24 cellular contexts compared by ENCODE assay signal in genomic region chr2:71360434-71360975, GRCh38. TPM values are rescaled to one million over a fixed set of nuclear protein-coding genes. Genes with fewer than 3 reads are reported as not detected.
DNase-seq lines count a peak whose midpoint lies in the region; ATAC-seq and TF ChIP-seq lines count a peak whose summit lies in the region.
"Had no signal": no experiment of that assay in that cellular context is flagged by ENCODE, and none has a peak within 500 bp of the region (broad histone marks: within the 10 kb centered on the region; RNA-seq: fewer than 3 reads in every experiment).

No MANE protein-coding gene starts in this region.

- H3K9me1 ChIP-seq in IMR-90 (ENCODE audit: insufficient read depth, low read length) = no peaks in the 10 kb centered on the region; the same call in 1 of the 2 replicates

- no peaks in the 10 kb centered on the region for H3K9me3 ChIP-seq in IMR-90 (ENCODE audit: control insufficient read depth, insufficient read depth, low read length)

- no peak overlapping the region for H2BK20ac ChIP-seq in IMR-90 (ENCODE audit: low read depth, low read length)

- H2BK5ac ChIP-seq in IMR-90 (ENCODE audit: low read depth, low read length, poor library complexity, severe bottlenecking) = no peak overlapping the region

- ATAC-seq in IMR-90 (ENCODE audit: low read depth) (no peak), left ventricle myocardium superior (no peak)
- ATAC-seq: HCT116 had no signal

- no peak overlapping the region for H2BK15ac ChIP-seq in IMR-90 (ENCODE audit: low read depth, low read length)

- H3K56ac ChIP-seq in IMR-90 (ENCODE audit: extremely low read depth, insufficient read depth, low read length) = no peak overlapping the region

- no peak overlapping the region for H3K4me3 ChIP-seq in IMR-90 (ENCODE audit: insufficient read depth, low read depth, low read length)

- dilution Hi-C loops in IMR-90 (cut with HindIII; ENCODE audit: low sequenced_read_pairs, unreplicated experiment) = no loop called here

- no CpG with 5 or more reads among the region's 3 CpGs for WGBS in IMR-90 (ENCODE audit: extremely low coverage in 2 of 2, insufficient read length in 1 of 2), 2 experiments

- no peaks in the 10 kb centered on the region; the same call in 1 of the 2 replicates for H3K4me1 ChIP-seq in IMR-90 (ENCODE audit: control insufficient read depth, insufficient read depth, low read length)

- H4K91ac ChIP-seq in IMR-90 (ENCODE audit: insufficient read depth, low read depth, low read length) = no peak overlapping the region

- no peak for TF ChIP-seq CTCF in IMR-90 (conservative IDR thresholded peaks at IDR 0.05; ENCODE audit: low read depth, low read length)
- no peak for TF ChIP-seq CTCF in chondrocyte (IDR thresholded peaks at IDR 0.05)
- no peak for TF ChIP-seq CTCF in neural crest cell (conservative IDR thresholded peaks at IDR 0.05)

- H3K9me3 Mint-ChIP-seq in activated T-cell treated with anti-CD3 and anti-CD28 coated beads, Interleukin-2, amount 50 U/mL, for 24 hours = no peaks in the 10 kb centered on the region
- H3K9me3 Mint-ChIP-seq in chondrocyte (ENCODE audit: low read depth) (no peaks in the 10 kb centered on the region), neural crest cell (no peaks in the 10 kb centered on the region)
- H3K9me3 Mint-ChIP-seq: CD8-positive, alpha-beta memory T cell had no signal

- H3K27ac Mint-ChIP-seq in activated T-cell treated with anti-CD3 and anti-CD28 coated beads, Interleukin-2, amount 50 U/mL, for 24 hours = peak overlapping the region; percentile 62
- H3K27ac Mint-ChIP-seq in chondrocyte (ENCODE audit: unreplicated experiment) (peak overlapping the region; percentile 28), neural crest cell (ENCODE audit: unreplicated experiment) (peak overlapping the region; percentile 30)
- H3K27ac Mint-ChIP-seq: B cell had no signal

- no peak overlapping the region for H3K9ac ChIP-seq in IMR-90 (ENCODE audit: low read depth, low read length)

- H4K8ac ChIP-seq in IMR-90 (ENCODE audit: low read depth in 2 of 2, low read length in 2 of 2) = no peak overlapping the region

- no peak for TF ChIP-seq RAD21 in IMR-90 (IDR thresholded peaks at IDR 0.05; ENCODE audit: low read length)

- peaks cover 28% of the 10 kb centered on the region for H3K36me3 ChIP-seq in IMR-90 (ENCODE audit: control insufficient read depth, insufficient read depth, low read length)

- H3K27me3 Mint-ChIP-seq in activated T-cell treated with anti-CD3 and anti-CD28 coated beads, Interleukin-2, amount 50 U/mL, for 24 hours = no peaks in the 10 kb centered on the region
- H3K27me3 Mint-ChIP-seq in chondrocyte (ENCODE audit: low read depth) (no peaks in the 10 kb centered on the region), neural crest cell (ENCODE audit: low read depth) (no peaks in the 10 kb centered on the region)
- H3K27me3 Mint-ChIP-seq: B cell; CD8-positive, alpha-beta memory T cell had no signal

- H3K27me3 ChIP-seq in IMR-90 (ENCODE audit: control insufficient read depth, insufficient read depth, low read length) = no peaks in the 10 kb centered on the region

- POLR2A ChIA-PET in IMR-90 (lab: Charles Lee; ENCODE audit: unreplicated experiment) = no interaction called here

- H3K4me3 Mint-ChIP-seq in activated T-cell treated with anti-CD3 and anti-CD28 coated beads, Interleukin-2, amount 50 U/mL, for 24 hours = no peak overlapping the region
- H3K4me3 Mint-ChIP-seq in chondrocyte (ENCODE audit: unreplicated experiment) (no peak overlapping the region), neural crest cell (no peak overlapping the region)
- H3K4me3 Mint-ChIP-seq: B cell had no signal

- peaks cover 82% of the 10 kb centered on the region for H3K36me3 Mint-ChIP-seq in activated T-cell treated with anti-CD3 and anti-CD28 coated beads, Interleukin-2, amount 50 U/mL, for 24 hours (ENCODE audit: low read depth)
- H3K36me3 Mint-ChIP-seq in chondrocyte (ENCODE audit: low read depth) (peaks cover 39% of the 10 kb centered on the region), neural crest cell (ENCODE audit: low read depth) (peaks cover 17% of the 10 kb centered on the region)

- CTCF ChIA-PET in IMR-90 (lab: Yijun Ruan, JAX) = interaction anchor here (0.5 kb wide), 1 partner anchor 65 kb away, joined by 3 read pairs; no protein-coding TSS in a partner anchor

- in situ Hi-C loops in IMR-90 (cut with MboI; ENCODE audit: low sequenced_read_pairs) = no loop called here

- peaks cover 57% of the 10 kb centered on the region for H3K4me1 Mint-ChIP-seq in activated T-cell treated with anti-CD3 and anti-CD28 coated beads, Interleukin-2, amount 50 U/mL, for 24 hours (ENCODE audit: low read depth)
- H3K4me1 Mint-ChIP-seq in chondrocyte (ENCODE audit: low read depth) = no peaks in the 10 kb centered on the region
- no peaks in the 10 kb centered on the region for H3K4me1 Mint-ChIP-seq in neural crest cell

- H3K79me1 ChIP-seq in IMR-90 (ENCODE audit: low read depth in 1 of 2, low read length in 2 of 2) = peaks cover 33 to 47% of the 10 kb centered on the region in 2 experiments

- intact Hi-C loops in IMR-90 (cut with micrococcal nuclease) (loop anchor here (5.0 kb wide), 1 partner anchor 47 kb away; no protein-coding TSS in a partner anchor), left ventricle myocardium superior (cut with micrococcal nuclease) (no loop called here)

- H3K4me2 ChIP-seq in IMR-90 (ENCODE audit: low read depth, low read length) = no peak overlapping the region

- TF ChIP-seq POLR2A in IMR-90 (IDR thresholded peaks at IDR 0.05; ENCODE audit: low read depth, low read length) = no peak

- H3K23ac ChIP-seq in IMR-90 (ENCODE audit: low read depth, low read length) = no peak overlapping the region

- no peak for DNase-seq in activated T-cell treated with anti-CD3 and anti-CD28 coated beads, Interleukin-2, amount 50 U/mL, for 24 hours
- DNase-seq in activated T-cell treated with anti-CD3 and anti-CD28 coated beads, Interleukin-2, amount 50 U/mL, for 1 hour = no peak
- no peak for DNase-seq in IMR-90
- no peak for DNase-seq in chondrocyte (ENCODE audit: low spot score)
- no peak for DNase-seq in neural crest cell (ENCODE audit: low read depth, low spot score)
- DNase-seq in NCI-H187 (lab: John Stamatoyannopoulos, UW) = no peak
- DNase-seq in left ventricle myocardium superior = no peak
- DNase-seq in germinal center (ENCODE audit: low spot score) = no peak
- DNase-seq: CD8-positive, alpha-beta memory T cell; DMS79 treated with DMSO at 0.1 percent for 48 hours; GF-D8; GOT3; Kasumi-1; NCI-H1092 treated with DMSO at 0.1 percent for 48 hours; NCI-H1436; NCI-H187 treated with DMSO at 0.1 percent for 48 hours; NCI-H2171 treated with DMSO at 0.1 percent for 48 hours; NCI-H345; NCI-H510A treated with DMSO at 0.1 percent for 48 hours had no signal

- H3K18ac ChIP-seq in IMR-90 (ENCODE audit: low read depth, low read length) = no peak overlapping the region

- H3K27ac ChIP-seq in IMR-90 (ENCODE audit: insufficient read depth, low read length) = no peak overlapping the region
- H3K27ac ChIP-seq: 22Rv1, C4-2B, HL-60 had no signal

- H3K14ac ChIP-seq in IMR-90 (replicated peaks; ENCODE audit: low read depth, low read length) = no peak overlapping the region

- H4K5ac ChIP-seq in IMR-90 (ENCODE audit: low read depth, low read length) = no peak overlapping the region

- H2AK9ac ChIP-seq in IMR-90 (replicated peaks; ENCODE audit: low read depth, low read length, poor library complexity) = no peak overlapping the region

- H2AK5ac ChIP-seq in IMR-90 (ENCODE audit: low read depth, low read length) = no peak overlapping the region

- no TSS peak for BruUV-seq in IMR-90 (replicated peaks; lab: Mats Ljungman, UMichigan)

- H2AFZ ChIP-seq in IMR-90 (replicated peaks; ENCODE audit: low read length, poor library complexity) = no peak overlapping the region

- no peak overlapping the region for H3K4ac ChIP-seq in IMR-90 (ENCODE audit: low read depth, low read length)

- H4K20me1 ChIP-seq in IMR-90 (ENCODE audit: insufficient read depth, low read length) = peaks cover 28% of the 10 kb centered on the region; the same call in 1 of the 2 replicates

- H2BK120ac ChIP-seq in IMR-90 (ENCODE audit: low read depth, low read length) = no peak overlapping the region

TF ChIP-seq in IMR-90, 13 proteins besides CTCF, POLR2A, EP300 and RAD21:
- TF ChIP-seq CEBPB (IDR thresholded peaks at IDR 0.05; ENCODE audit: low read depth, low read length) (peak; percentile 43), BHLHE40 (IDR thresholded peaks at IDR 0.05; ENCODE audit: low read depth, low read length) (no peak), MXI1 (IDR thresholded peaks at IDR 0.05; ENCODE audit: borderline replicate concordance, low read depth, low read length) (no peak), MAFK (IDR thresholded peaks at IDR 0.05; ENCODE audit: low read depth, low read length) (no peak), MAZ (IDR thresholded peaks at IDR 0.05; ENCODE audit: borderline replicate concordance, low read depth, low read length) (no peak), RFX5 (IDR thresholded peaks at IDR 0.05; ENCODE audit: low read depth, low read length) (no peak)
TF ChIP-seq in IMR-90: peak in this region for 1.

RNA-seq across cellular contexts. Expression of gene ZNF638, which starts 28.9 kb away (rescaled TPM):
- total RNA-seq in IMR-90 (2012; rRNA removed) (129 and 142 TPM in 2 replicates), chondrocyte (79.8 to 121 TPM (median 83.4 TPM) in 3 replicates), neural crest cell (159 and 185 TPM in 2 replicates), left ventricle myocardium superior (96.2 TPM)
- polyA plus RNA-seq in IMR-90 (2012; rRNA removed) = 39.9 and 46.4 TPM in 2 replicates
- polyA plus RNA-seq in IMR-90 (2012; cell fraction: cytosol; rRNA removed) = 4.2 and 7.9 TPM in 2 replicates
- 10.7 and 129 TPM in 2 replicates for polyA plus RNA-seq in IMR-90 (2012; cell fraction: nucleus; rRNA removed; ENCODE audit: low replicate concordance)
